Comparison of ENCODE assay signal across 8 cellular contexts in genomic region chr17:7837375-7838290, GRCh38. TPM values are rescaled to one million over a fixed set of nuclear protein-coding genes. Genes with fewer than 3 reads are reported as not detected.
DNase-seq lines count a peak whose midpoint lies in the region; ATAC-seq and TF ChIP-seq lines count a peak whose summit lies in the region.

No MANE protein-coding gene starts in this region.

- no peak for ATAC-seq in naive B cell (ENCODE audit: low read depth in 2 of 2)
- ATAC-seq in GM21528 (IDR thresholded peaks at IDR 0.05; ENCODE audit: low FRiP score, unreplicated experiment): no peak
- no peak for ATAC-seq in esophagus mucosa

- DNase-seq in NCI-H1694 treated with DMSO at 0.1 percent for 48 hours (lab: John Stamatoyannopoulos, UW) (peak; percentile 33), cardiac fibroblast (ENCODE audit: low read depth in 2 of 2) (peak in 1 of 2 donors; percentile 13), naive B cell (no peak), nucleus accumbens (lab: John Stamatoyannopoulos, UW) (no peak), iPS-NIHi11 (ENCODE audit: low spot score) (no peak)

- no peaks in the 10 kb centered on the region for H3K9me2 ChIP-seq in DOHH2 (replicated peaks; ENCODE audit: control insufficient read depth, low read length)

- H3K9me3 Mint-ChIP-seq in naive B cell: peaks cover 0 to 4% (median 0%) of the 10 kb centered on the region in 7 donors

- no peaks in the 10 kb centered on the region for H3K36me3 Mint-ChIP-seq in naive B cell

- peaks cover 0 to 8% (median 0%) of the 10 kb centered on the region in 3 donors for H3K27me3 Mint-ChIP-seq in naive B cell

- peak overlapping the region; percentile 86 to 99 (median 98) for H3K27ac Mint-ChIP-seq in naive B cell

- H3F3A ChIP-seq in DOHH2 (ENCODE audit: control insufficient read depth, insufficient read depth): peaks cover 41% of the 10 kb centered on the region

- peaks cover 66 to 84% (median 76%) of the 10 kb centered on the region in 3 donors for H3K4me1 Mint-ChIP-seq in naive B cell

- no peaks in the 10 kb centered on the region for H3K9me3 ChIP-seq in DOHH2 (ENCODE audit: control insufficient read depth, insufficient read depth, low read length)

- peaks cover 4% of the 10 kb centered on the region; the same call in 1 of the 2 replicates for H3K27me3 ChIP-seq in DOHH2 (ENCODE audit: control insufficient read depth, low read length)

- H4K20me1 ChIP-seq in DOHH2 (ENCODE audit: control insufficient read depth, insufficient read depth, low read depth, low read length): no peaks in the 10 kb centered on the region

- peaks cover 34% of the 10 kb centered on the region for H3K36me3 ChIP-seq in DOHH2 (ENCODE audit: control insufficient read depth, low read length)

- H3K27ac ChIP-seq in DOHH2 (ENCODE audit: low read depth, low read length): peak overlapping the region; percentile 89

- H3K4me3 ChIP-seq in DOHH2 (ENCODE audit: low read length) (peak overlapping the region; percentile 78), cardiac fibroblast (replicated peaks in 1 of 2; ENCODE audit: low read depth in 2 of 2, low read length in 2 of 2) (peak overlapping the region; percentile 77 to 90)

- peaks cover 52% of the 10 kb centered on the region for H3K4me1 ChIP-seq in DOHH2 (ENCODE audit: control insufficient read depth, low read length)

- peak overlapping the region; percentile 66 to 98 (median 90) for H3K4me3 Mint-ChIP-seq in naive B cell

- TF ChIP-seq CTCF in DOHH2 (IDR thresholded peaks at IDR 0.05; ENCODE audit: low read depth, low read length, poor library complexity, severe bottlenecking) (no peak), cardiac fibroblast (IDR thresholded peaks at IDR 0.05; ENCODE audit: low read depth, low read length) (no peak)

- H3K79me2 ChIP-seq in DOHH2 (ENCODE audit: control insufficient read depth, low read length): peaks cover 49% of the 10 kb centered on the region

- peak overlapping the region; percentile 93 for H3K4me2 ChIP-seq in DOHH2 (ENCODE audit: low read length)

RNA-seq across cellular contexts. Expression of gene KDM6B, which starts 3.6 kb away (rescaled TPM):
- polyA plus RNA-seq in naive B cell (ENCODE audit: low read depth in 6 of 6): 1 to 10 TPM in 3 of 6 donors, under 1 TPM in 3; 0.04 to 1.9 (median 0.99) TPM
- total RNA-seq in esophagus mucosa: 16.7 TPM

RNA-seq across cellular contexts. Expression of gene TMEM88, which starts 17.2 kb away (rescaled TPM):
- polyA plus RNA-seq in naive B cell (ENCODE audit: low read depth in 6 of 6): under 1 TPM in 1 of 6 donors, not detected in 5; 0.68 TPM
- 1.7 TPM for total RNA-seq in esophagus mucosa

RNA-seq across cellular contexts. Expression of gene NAA38, which starts 19.7 kb away (rescaled TPM):
- 100 to 1,000 TPM; 121 to 158 (median 136) TPM for polyA plus RNA-seq in naive B cell (ENCODE audit: low read depth in 6 of 6)
- 93.3 TPM for total RNA-seq in esophagus mucosa

RNA-seq across cellular contexts. Expression of gene CYB5D1, which starts 20.2 kb away (rescaled TPM):
- 1 to 10 TPM; 3.4 to 5.2 (median 3.7) TPM for polyA plus RNA-seq in naive B cell (ENCODE audit: low read depth in 6 of 6)
- total RNA-seq in esophagus mucosa: 7.6 TPM

RNA-seq across cellular contexts. Expression of gene CHD3, which starts 51.0 kb away (rescaled TPM):
- 1 to 10 TPM in 5 of 6 donors, under 1 TPM in 1; 0.06 to 8.0 (median 3.4) TPM for polyA plus RNA-seq in naive B cell (ENCODE audit: low read depth in 6 of 6)
- total RNA-seq in esophagus mucosa: 50.7 TPM
